7 cellular contexts compared by ENCODE assay signal in the genomic region with DNA sequence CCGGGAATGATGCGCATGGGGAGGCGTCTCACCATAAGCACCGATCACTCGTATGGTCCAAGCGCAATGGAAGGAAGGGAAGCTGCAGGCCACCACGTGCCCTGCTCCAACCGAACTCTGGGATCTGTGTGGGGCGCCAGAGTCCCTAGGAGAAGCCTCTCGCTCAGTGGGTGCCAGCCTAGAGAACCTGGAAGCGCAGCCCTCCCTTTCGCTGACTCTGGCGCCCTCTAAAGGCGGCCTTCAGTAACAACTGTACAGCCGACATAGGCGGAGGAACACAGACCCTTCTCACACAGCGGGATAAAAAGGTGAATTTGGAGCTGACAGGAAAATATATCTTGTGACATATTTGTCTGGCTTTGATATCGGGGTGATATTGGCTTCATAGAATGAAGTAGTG.
DNase-seq lines count a peak whose midpoint lies in the region; ATAC-seq, FAIRE-seq and TF ChIP-seq lines count a peak whose summit lies in the region.

No MANE protein-coding gene starts in this region.

- no peak overlapping the region for H3K9ac ChIP-seq in keratinocyte (ENCODE audit: control insufficient read depth, extremely low read depth, insufficient read depth, low read length)

- dilution Hi-C loops in keratinocyte (cut with MboI; ENCODE audit: extremely low pct_ligation_motif_present, low sequenced_read_pairs) = no loop called here

- peak; percentile 51 for TF ChIP-seq CTCF in GM10266 (IDR thresholded peaks at IDR 0.05; ENCODE audit: control insufficient read depth, insufficient read depth, low read depth, missing control alignments)
- TF ChIP-seq CTCF in adrenal gland (IDR thresholded peaks at IDR 0.05) = peak; percentile 10 to 57 (median 50)
- TF ChIP-seq CTCF in keratinocyte (optimal IDR thresholded peaks at IDR 0.05 in 1 of 3, IDR thresholded peaks at IDR 0.05 in 1 of 3, conservative IDR thresholded peaks at IDR 0.05 in 1 of 3; ENCODE audit: extremely low read depth in 1 of 3, insufficient read depth in 2 of 3, low read length in 3 of 3) = peak; percentile 38 to 57 (median 50)

- no peak for FAIRE-seq in keratinocyte (lab: Jason Lieb, UNC)

- TF ChIP-seq POLR2A in adrenal gland (IDR thresholded peaks at IDR 0.05) = no peak

- DNase-seq in GM10266 (ENCODE audit: extremely low spot score) (peak; percentile 10), adrenal gland (peak; percentile 18 to 55 (median 37)), keratinocyte (ENCODE audit: low read depth, low spot score) (no peak)
- DNase-seq in Jurkat, Clone E6-1 (ENCODE audit: low read depth, low spot score) = peak; percentile 16
- peak; percentile 31 for DNase-seq in stimulated activated CD8-positive, alpha-beta memory T cell treated with anti-CD3 and anti-CD28 coated beads, Interleukin-4, amount 100 ng/mL, for 24 hours (ENCODE audit: low read depth)

- H3K9me3 ChIP-seq in adrenal gland (replicated peaks in 1 of 3) = no peaks in the 10 kb centered on the region
- H3K9me3 ChIP-seq in keratinocyte (ENCODE audit: control insufficient read depth, low read depth, low read length) = no peaks in the 10 kb centered on the region

- no peak overlapping the region for H3K27ac ChIP-seq in adrenal gland
- H3K27ac ChIP-seq in keratinocyte (ENCODE audit: control insufficient read depth, insufficient read depth, low read length) = no peak overlapping the region

- no peak overlapping the region for H2AFZ ChIP-seq in keratinocyte (ENCODE audit: control insufficient read depth, low read length)

- intact Hi-C loops in adrenal gland (cut with DNase I) = no loop called here

- no peaks in the 10 kb centered on the region for H3K9me1 ChIP-seq in keratinocyte (ENCODE audit: control insufficient read depth, extremely low read depth, insufficient read depth, low read length)

- H3K36me3 ChIP-seq in adrenal gland (replicated peaks in 1 of 2) = no peaks in the 10 kb centered on the region
- no peaks in the 10 kb centered on the region for H3K36me3 ChIP-seq in keratinocyte (ENCODE audit: control insufficient read depth in 2 of 2, extremely low read depth in 1 of 2, insufficient read depth in 2 of 2, low read length in 2 of 2)

- no peaks in the 10 kb centered on the region for H3K4me1 ChIP-seq in adrenal gland (replicated peaks in 1 of 2)
- no peaks in the 10 kb centered on the region for H3K4me1 ChIP-seq in keratinocyte (ENCODE audit: control insufficient read depth, extremely low read depth, insufficient read depth, low read length)

- ATAC-seq in SK-N-SH treated with all-trans-retinoic acid at 6 μM for 48 hours (peak; percentile 99), GM18519 (IDR thresholded peaks at IDR 0.05; ENCODE audit: low FRiP score, unreplicated experiment) (no peak)

- WGBS in adrenal gland, 4 donors = 45 to 61% (median 58%) methylated on average over 11 to 18 of the region's 18 CpGs

- H4K20me1 ChIP-seq in keratinocyte (ENCODE audit: control insufficient read depth, extremely low read depth, insufficient read depth, low read length) = no peaks in the 10 kb centered on the region

- H3K27me3 ChIP-seq in adrenal gland = peaks cover 3% of the 10 kb centered on the region
- no peaks in the 10 kb centered on the region for H3K27me3 ChIP-seq in keratinocyte (ENCODE audit: control insufficient read depth, extremely low read depth, insufficient read depth, low read length)

- no peak overlapping the region for H3K4me3 ChIP-seq in Jurkat, Clone E6-1 (ENCODE audit: low read length)
- H3K4me3 ChIP-seq in adrenal gland (no peak overlapping the region), keratinocyte (ENCODE audit: control insufficient read depth in 2 of 3, extremely low read depth in 1 of 3, insufficient read depth in 2 of 3, low read depth in 1 of 3, low read length in 3 of 3) (no peak overlapping the region)

- H3K4me2 ChIP-seq in keratinocyte (ENCODE audit: control insufficient read depth, extremely low read depth, insufficient read depth, low read depth, low read length) = no peak overlapping the region

- no peaks in the 10 kb centered on the region for H3K79me2 ChIP-seq in keratinocyte (ENCODE audit: control insufficient read depth, insufficient read depth, low read length)

TF ChIP-seq in SK-N-SH treated with all-trans-retinoic acid at 6 μM for 48 hours, 23 proteins besides CTCF, POLR2A, EP300 and RAD21:
- TF ChIP-seq, protein P1, sequence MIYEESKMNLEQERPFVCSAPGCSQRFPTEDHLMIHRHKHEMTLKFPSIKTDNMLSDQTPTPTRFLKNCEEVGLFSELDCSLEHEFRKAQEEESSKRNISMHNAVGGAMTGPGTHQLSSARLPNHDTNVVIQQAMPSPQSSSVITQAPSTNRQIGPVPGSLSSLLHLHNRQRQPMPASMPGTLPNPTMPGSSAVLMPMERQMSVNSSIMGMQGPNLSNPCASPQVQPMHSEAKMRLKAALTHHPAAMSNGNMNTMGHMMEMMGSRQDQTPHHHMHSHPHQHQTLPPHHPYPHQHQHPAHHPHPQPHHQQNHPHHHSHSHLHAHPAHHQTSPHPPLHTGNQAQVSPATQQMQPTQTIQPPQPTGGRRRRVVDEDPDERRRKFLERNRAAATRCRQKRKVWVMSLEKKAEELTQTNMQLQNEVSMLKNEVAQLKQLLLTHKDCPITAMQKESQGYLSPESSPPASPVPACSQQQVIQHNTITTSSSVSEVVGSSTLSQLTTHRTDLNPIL (CRISPR knock-in tag; IDR thresholded peaks at IDR 0.05; ENCODE audit: low read depth) = no peak
- no peak for TF ChIP-seq ESRRG (CRISPR knock-in tag; IDR thresholded peaks at IDR 0.05)
- no peak for TF ChIP-seq ZC3H10 (CRISPR knock-in tag; IDR thresholded peaks at IDR 0.05)
- no peak for TF ChIP-seq ZNF8 (CRISPR knock-in tag; IDR thresholded peaks at IDR 0.05)
